ENCODE assay signal across 18 cellular contexts in genomic region chr21:32094792-32095191, GRCh38.
DNase-seq lines count a peak whose midpoint lies in the region; ATAC-seq and TF ChIP-seq lines count a peak whose summit lies in the region.
"Had no signal": no experiment of that assay in that cellular context is flagged by ENCODE, and none has a peak within 500 bp of the region (broad histone marks: within the 10 kb centered on the region; RNA-seq: fewer than 3 reads in every experiment).

No MANE protein-coding gene starts in this region.

- no peaks in the 10 kb centered on the region for H3K27me3 ChIP-seq in RWPE2 (ENCODE audit: insufficient read depth, poor library complexity, severe bottlenecking)

- peaks cover 14% of the 10 kb centered on the region for H3K9me3 Mint-ChIP-seq in mesothelial cell of epicardium
- H3K9me3 Mint-ChIP-seq: stimulated activated naive CD8-positive, alpha-beta T cell treated with anti-CD3 and anti-CD28 coated beads, Interleukin-15, amount 100 ng/mL, for 72 hours had no signal

- no peak overlapping the region for H3K27ac ChIP-seq in RWPE2 (ENCODE audit: poor library complexity, severe bottlenecking)
- H3K27ac ChIP-seq: C4-2B, PC-9, prostate gland had no signal

- TF ChIP-seq CTCF in RWPE2 (IDR thresholded peaks at IDR 0.05; ENCODE audit: poor library complexity, severe bottlenecking) = no peak
- no peak for TF ChIP-seq CTCF in fibroblast of villous mesenchyme (IDR thresholded peaks at IDR 0.05; ENCODE audit: insufficient read depth, low read depth, low read length)
- no peak for TF ChIP-seq CTCF in mesothelial cell of epicardium (IDR thresholded peaks at IDR 0.05; ENCODE audit: unreplicated experiment)

- no peak overlapping the region for H3K4me3 Mint-ChIP-seq in mesothelial cell of epicardium
- H3K4me3 Mint-ChIP-seq: stimulated activated naive CD8-positive, alpha-beta T cell treated with anti-CD3 and anti-CD28 coated beads, Interleukin-15, amount 100 ng/mL, for 72 hours had no signal

- no peaks in the 10 kb centered on the region for H3K9me3 ChIP-seq in RWPE2 (ENCODE audit: severe bottlenecking)
- H3K9me3 ChIP-seq: prostate gland had no signal

- no peaks in the 10 kb centered on the region for H3K36me3 ChIP-seq in RWPE2 (ENCODE audit: low read depth)
- H3K36me3 ChIP-seq: prostate gland had no signal

- peaks cover 8% of the 10 kb centered on the region for H3K4me1 Mint-ChIP-seq in mesothelial cell of epicardium
- H3K4me1 Mint-ChIP-seq: stimulated activated naive CD8-positive, alpha-beta T cell treated with anti-CD3 and anti-CD28 coated beads, Interleukin-15, amount 100 ng/mL, for 72 hours had no signal

- 0 out of 3 replicates have a peak, but pooled peaks have one; percentile 33 for ATAC-seq in RWPE2 (ENCODE audit: low read depth)
- ATAC-seq: stimulated activated naive CD8-positive, alpha-beta T cell treated with anti-CD3 and anti-CD28 coated beads, Interleukin-15, amount 100 ng/mL, for 72 hours had no signal

- H3K4me1 ChIP-seq in RWPE2 (ENCODE audit: insufficient read depth, poor library complexity, severe bottlenecking) = no peaks in the 10 kb centered on the region
- H3K4me1 ChIP-seq: prostate gland had no signal

- H3K36me3 Mint-ChIP-seq in mesothelial cell of epicardium = no peaks in the 10 kb centered on the region

- no peak overlapping the region for H3K27ac Mint-ChIP-seq in mesothelial cell of epicardium

- peak; percentile 46 for DNase-seq in A172 (ENCODE audit: low spot score)
- DNase-seq in EH (ENCODE audit: low read depth) = peak; percentile 66
- DNase-seq in RWPE2 (ENCODE audit: low spot score) = no peak
- DNase-seq in fibroblast of villous mesenchyme (ENCODE audit: low read depth) = peak; percentile 3
- no peak for DNase-seq in mesothelial cell of epicardium (ENCODE audit: low spot score in 2 of 2, unreplicated experiment in 2 of 2)
- DNase-seq in stimulated activated CD4-positive, alpha-beta T cell treated with anti-CD3 and anti-CD28 coated beads, Interleukin-1b, Interleukin-23, amount 100 ng/mL, for 48 hours = no peak
- no peak for DNase-seq in KG1 (lab: John Stamatoyannopoulos, UW)
- no peak for DNase-seq in kidney glomerular epithelial cell (lab: John Stamatoyannopoulos, UW)
- DNase-seq: activated CD4-positive, alpha-beta T cell treated with anti-CD3 and anti-CD28 coated beads, Interleukin-2, amount 50 U/mL, for 48 hours; activated gamma-delta T cell treated with Interleukin-2 at 50 U/mL for 16 hours; hippocampal formation; Kasumi-1; NCI-H2081 treated with DMSO at 0.1 percent for 48 hours; PC-9; stimulated activated CD4-positive, alpha-beta T cell treated with anti-CD3 and anti-CD28 coated beads, Interleukin-4, amount 100 ng/mL, for 4 hours; stimulated activated naive CD8-positive, alpha-beta T cell treated with anti-CD3 and anti-CD28 coated beads, Interleukin-15, amount 100 ng/mL, for 72 hours had no signal

- H3K4me3 ChIP-seq in RWPE2 (ENCODE audit: severe bottlenecking) (no peak overlapping the region), fibroblast of villous mesenchyme (ENCODE audit: low read depth, low read length) (no peak overlapping the region)
- H3K4me3 ChIP-seq: PC-9, prostate gland had no signal

- no peaks in the 10 kb centered on the region for H3K27me3 Mint-ChIP-seq in mesothelial cell of epicardium (ENCODE audit: low read depth)
- H3K27me3 Mint-ChIP-seq: stimulated activated naive CD8-positive, alpha-beta T cell treated with anti-CD3 and anti-CD28 coated beads, Interleukin-15, amount 100 ng/mL, for 72 hours had no signal

Comparison
In these comparisons a context has a peak if more than half of its experiments do, and no peak if none do; other contexts are left out.
1. DNase-seq: peak in A172 (single experiment), EH (single experiment) and fibroblast of villous mesenchyme (single experiment); none in RWPE2 (single experiment), mesothelial cell of epicardium (0 of 2), stimulated activated CD4-positive, alpha-beta T cell treated with anti-CD3 and anti-CD28 coated beads, Interleukin-1b, Interleukin-23, amount 100 ng/mL, for 48 hours (single experiment), KG1 (single experiment) and kidney glomerular epithelial cell (single experiment).